Comparison of ENCODE assay signal across 17 cellular contexts in genomic region chr2:179622122-179622521, GRCh38.
"Had no signal": no experiment of that assay in that cellular context is flagged by ENCODE, and none has a peak within 500 bp of the region (broad histone marks: within the 10 kb centered on the region; RNA-seq: fewer than 3 reads in every experiment).

No MANE protein-coding gene starts in this region.

- H3K4me3 ChIP-seq: left lung, transverse colon, vagina had no signal

- H3K36me3 ChIP-seq: left lung, transverse colon, vagina had no signal

- H3K9me3 ChIP-seq: transverse colon, vagina had no signal

- H3K27me3 Mint-ChIP-seq: progenitor cell of endocrine pancreas had no signal

- H3K27me3 ChIP-seq: left lung, transverse colon, vagina had no signal

- H3K36me3 Mint-ChIP-seq: activated naive CD8-positive, alpha-beta T cell treated with anti-CD3 and anti-CD28 coated beads for 36 hours; memory B cell had no signal

- H3K9me3 Mint-ChIP-seq: activated naive CD8-positive, alpha-beta T cell treated with anti-CD3 and anti-CD28 coated beads for 36 hours; memory B cell had no signal

- H3K27ac ChIP-seq: epithelial cell of prostate, left lung, transverse colon, vagina had no signal

- DNase-seq: activated CD4-positive, alpha-beta T cell treated with anti-CD3 and anti-CD28 coated beads, Interleukin-2, amount 50 U/mL, for 1 hour; activated CD8-positive, alpha-beta memory T cell treated with anti-CD3 and anti-CD28 coated beads for 24 hours; activated gamma-delta T cell treated with Interleukin-2 at 50 U/mL for 16 hours; activated naive CD8-positive, alpha-beta T cell treated with anti-CD3 and anti-CD28 coated beads for 36 hours; islet precursor cell; left lung; occipital lobe; small intestine; stimulated activated CD4-positive, alpha-beta T cell treated with anti-CD3 and anti-CD28 coated beads, Interleukin-4, amount 100 ng/mL, for 4 hours; stimulated activated naive CD8-positive, alpha-beta T cell treated with anti-CD3 and anti-CD28 coated beads, Interleukin-15, Interleukin-2, amounts not matched to agents 100 U/mL and 50 U/mL, for 24 hours; transverse colon had no signal

- FAIRE-seq: small intestine, TTC549 had no signal

- ATAC-seq: left lung; stimulated activated naive CD8-positive, alpha-beta T cell treated with anti-CD3 and anti-CD28 coated beads, Interleukin-15, Interleukin-2, amounts not matched to agents 100 U/mL and 50 U/mL, for 24 hours had no signal

- H3K4me1 ChIP-seq: left lung, transverse colon, vagina had no signal

- H3K4me1 Mint-ChIP-seq: activated naive CD8-positive, alpha-beta T cell treated with anti-CD3 and anti-CD28 coated beads for 36 hours; memory B cell had no signal

- H3K27ac Mint-ChIP-seq: activated naive CD8-positive, alpha-beta T cell treated with anti-CD3 and anti-CD28 coated beads for 36 hours; memory B cell; progenitor cell of endocrine pancreas had no signal

- H3K4me3 Mint-ChIP-seq: activated naive CD8-positive, alpha-beta T cell treated with anti-CD3 and anti-CD28 coated beads for 36 hours; memory B cell; nephron had no signal
